ENCODE assay signal across 9 cellular contexts in the genomic region with DNA sequence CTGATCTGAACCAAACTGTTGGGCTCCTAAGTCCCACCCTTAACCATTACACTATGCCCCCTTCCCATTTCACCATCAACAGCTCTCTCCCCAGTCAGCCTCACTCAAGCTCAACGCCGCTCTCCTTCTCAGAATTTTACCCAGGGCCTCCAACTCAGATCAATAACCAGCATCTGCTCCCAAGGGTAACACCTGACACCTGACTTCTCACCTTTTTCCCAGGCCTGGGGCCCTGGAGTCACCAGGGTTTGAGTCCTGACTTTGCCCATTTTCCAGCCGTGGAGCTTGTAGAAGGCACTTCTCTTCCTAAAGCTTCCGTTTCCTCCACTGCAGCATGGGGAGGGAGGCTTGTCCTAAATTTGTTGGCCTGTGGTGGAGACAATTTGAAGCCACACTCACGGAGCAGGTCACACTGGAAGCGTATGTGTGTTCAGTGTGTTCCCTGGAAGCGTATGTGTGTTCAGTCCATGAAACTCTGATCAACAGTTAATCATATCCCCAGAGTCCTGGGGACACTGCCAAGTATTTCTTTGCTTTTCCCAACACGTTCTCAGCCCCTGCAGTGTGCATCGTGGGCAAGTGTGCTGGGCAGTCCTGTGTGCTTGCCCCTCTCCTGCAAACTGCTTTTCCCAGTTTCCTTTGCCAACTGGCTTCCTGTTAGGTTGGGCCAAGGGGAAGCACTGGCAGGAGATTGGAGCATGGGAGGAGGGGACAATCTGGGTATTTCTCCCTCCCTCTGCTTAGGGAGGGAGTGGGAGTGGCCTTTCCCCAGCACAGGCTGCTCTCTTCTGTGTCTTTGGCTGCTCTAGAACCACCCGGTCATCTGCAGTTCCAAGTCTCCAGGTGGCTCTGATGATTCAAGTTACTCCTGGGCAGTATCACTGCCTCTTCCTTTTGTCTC. TPM values are rescaled to one million over a fixed set of nuclear protein-coding genes. Genes with fewer than 3 reads are reported as not detected.
DNase-seq lines count a peak whose midpoint lies in the region; ATAC-seq, FAIRE-seq and TF ChIP-seq lines count a peak whose summit lies in the region.
"Had no signal": no experiment of that assay in that cellular context is flagged by ENCODE, and none has a peak within 500 bp of the region (broad histone marks: within the 10 kb centered on the region; RNA-seq: fewer than 3 reads in every experiment).

No MANE protein-coding gene starts in this region.

- DNase-seq in A673 (ENCODE audit: low spot score): peak; percentile 21
- peak; percentile 45 for DNase-seq in astrocyte (ENCODE audit: low read depth)
- peak; percentile 94 for DNase-seq in left lobe of liver (ENCODE audit: low spot score)
- no peak for DNase-seq in esophagus squamous epithelium (lab: John Stamatoyannopoulos, UW)
- no peak for DNase-seq in NK-92 (lab: John Stamatoyannopoulos, UW; ENCODE audit: unreplicated experiment)
- DNase-seq in D341Med (ENCODE audit: low spot score): no peak
- DNase-seq: effector memory CD8-positive, alpha-beta T cell had no signal

- H3K27ac Mint-ChIP-seq in astrocyte (ENCODE audit: unreplicated experiment): no peak overlapping the region

- no peak overlapping the region for H3K4me3 Mint-ChIP-seq in astrocyte (ENCODE audit: unreplicated experiment)
- H3K4me3 Mint-ChIP-seq: effector memory CD8-positive, alpha-beta T cell had no signal

- no TSS peak for BruUV-seq in A673 (replicated peaks; lab: Mats Ljungman, UMichigan)

- H3K4me3 ChIP-seq in A673 (ENCODE audit: low read depth, low read length, poor library complexity, severe bottlenecking): no peak overlapping the region
- H3K4me3 ChIP-seq in HEK293 (ENCODE audit: low read depth, low read length): no peak overlapping the region
- H3K4me3 ChIP-seq in astrocyte (ENCODE audit: insufficient read depth, low read depth, low read length): no peak overlapping the region
- H3K4me3 ChIP-seq in esophagus squamous epithelium: no peak overlapping the region

- ATAC-seq in left lobe of liver: peak; percentile 78
- ATAC-seq in GM21423 (IDR thresholded peaks at IDR 0.05; ENCODE audit: unreplicated experiment): no peak
- ATAC-seq: effector memory CD8-positive, alpha-beta T cell had no signal

- H3K27me3 Mint-ChIP-seq in astrocyte (ENCODE audit: low read depth, unreplicated experiment): peaks cover 38% of the 10 kb centered on the region
- H3K27me3 Mint-ChIP-seq: effector memory CD8-positive, alpha-beta T cell had no signal

- no peak for TF ChIP-seq POLR2A in esophagus squamous epithelium (IDR thresholded peaks at IDR 0.05)

- H3K9me3 Mint-ChIP-seq in astrocyte (ENCODE audit: unreplicated experiment): no peaks in the 10 kb centered on the region
- H3K9me3 Mint-ChIP-seq: effector memory CD8-positive, alpha-beta T cell had no signal

- H3K79me2 ChIP-seq in astrocyte (ENCODE audit: insufficient read depth, low read length): no peaks in the 10 kb centered on the region

- peaks cover 4% of the 10 kb centered on the region for H3K4me1 Mint-ChIP-seq in astrocyte (ENCODE audit: low read depth, unreplicated experiment)

- FAIRE-seq in astrocyte (lab: Jason Lieb, UNC): no peak

- no peak overlapping the region for H2AFZ ChIP-seq in astrocyte (ENCODE audit: low read depth, low read length)

- H3K36me3 ChIP-seq in A673 (ENCODE audit: insufficient read depth, low read length, poor library complexity, severe bottlenecking): no peaks in the 10 kb centered on the region
- no peaks in the 10 kb centered on the region for H3K36me3 ChIP-seq in HEK293 (ENCODE audit: control insufficient read depth in 2 of 2, insufficient read depth in 1 of 2, low read length in 2 of 2)
- H3K36me3 ChIP-seq in astrocyte (ENCODE audit: insufficient read depth, low read length): no peaks in the 10 kb centered on the region
- H3K36me3 ChIP-seq in esophagus squamous epithelium: no peaks in the 10 kb centered on the region

- POLR2A ChIA-PET in A673 (lab: Charles Lee; ENCODE audit: low non-redundant PET): interaction anchor here (0.7 kb wide), 1 partner anchor 20 kb away, joined by 3 read pairs; no protein-coding TSS in a partner anchor
- POLR2A ChIA-PET in HEK293 (lab: Yijun Ruan, JAX): interaction anchor here (0.6 kb wide), 2 partner anchors 28 to 761 kb away, joined by 3 to 4 read pairs; no protein-coding TSS in a partner anchor

- no peaks in the 10 kb centered on the region for H4K20me1 ChIP-seq in astrocyte (ENCODE audit: insufficient read depth, low read length)

- intact Hi-C loops in A673 (cut with micrococcal nuclease; ENCODE audit: unreplicated experiment) (no loop called here), esophagus squamous epithelium (cut with DNase I) (no loop called here)

- H3K4me1 ChIP-seq in A673 (ENCODE audit: insufficient read depth, low read length, poor library complexity, severe bottlenecking) (no peaks in the 10 kb centered on the region), HEK293 (ENCODE audit: control insufficient read depth, insufficient read depth, low read length) (no peaks in the 10 kb centered on the region), astrocyte (ENCODE audit: insufficient read depth, low read length) (peaks cover 4% of the 10 kb centered on the region), esophagus squamous epithelium (peaks cover 0 to 76% (median 38%) of the 10 kb centered on the region in 3 donors)

- H3K27ac ChIP-seq in A673 (ENCODE audit: low read depth, low read length, poor library complexity, severe bottlenecking) (no peak overlapping the region), HEK293 (ENCODE audit: extremely low read depth, low read depth, low read length) (no peak overlapping the region), astrocyte (ENCODE audit: low read depth, low read length) (no peak overlapping the region), esophagus squamous epithelium (peak overlapping the region in 2 of 4 donors; percentile 50 to 52)

- WGBS in esophagus squamous epithelium, 2 donors: 43 to 46% methylated on average over 10 of the region's 10 CpGs

- no peak overlapping the region for H3K4me2 ChIP-seq in astrocyte (ENCODE audit: low read length)

- CTCF ChIA-PET in A673 (lab: Charles Lee): no interaction called here
- CTCF ChIA-PET in HEK293 (lab: Yijun Ruan, JAX): interaction anchor here (0.7 kb wide), 1 partner anchor 727 kb away, joined by 3 read pairs; no protein-coding TSS in a partner anchor

- H3K9me3 ChIP-seq in A673 (ENCODE audit: low read depth, low read length, poor library complexity, severe bottlenecking) (no peaks in the 10 kb centered on the region), HEK293 (ENCODE audit: control insufficient read depth, insufficient read depth, low read depth, low read length) (no peaks in the 10 kb centered on the region), astrocyte (ENCODE audit: insufficient read depth, low read depth, low read length) (no peaks in the 10 kb centered on the region), esophagus squamous epithelium (no peaks in the 10 kb centered on the region)

- H3K27me3 ChIP-seq in A673 (replicated peaks; ENCODE audit: insufficient read depth, low read depth, low read length, poor library complexity) (no peaks in the 10 kb centered on the region), astrocyte (ENCODE audit: insufficient read depth, low read length) (no peaks in the 10 kb centered on the region), esophagus squamous epithelium (no peaks in the 10 kb centered on the region)

- H3K36me3 Mint-ChIP-seq in astrocyte (ENCODE audit: low read depth, unreplicated experiment): no peaks in the 10 kb centered on the region

- H3K9ac ChIP-seq in astrocyte (ENCODE audit: low read length): no peak overlapping the region

- TF ChIP-seq CTCF in A673 (conservative IDR thresholded peaks at IDR 0.05; ENCODE audit: low read depth, low read length) (no peak), HEK293 (tag by site-specific recombination; IDR thresholded peaks at IDR 0.05) (no peak), astrocyte (IDR thresholded peaks at IDR 0.05; ENCODE audit: insufficient read depth, low read depth, low read length) (no peak), esophagus squamous epithelium (IDR thresholded peaks at IDR 0.05) (no peak)

TF ChIP-seq in HEK293, 187 proteins besides CTCF, POLR2A, EP300 and RAD21:
- TF ChIP-seq ZSCAN16 (tag by site-specific recombination; IDR thresholded peaks at IDR 0.05): no peak
- peak; percentile 38 for TF ChIP-seq ZNF341 (tag by site-specific recombination; IDR thresholded peaks at IDR 0.05; ENCODE audit: low read depth)

RNA-seq across cellular contexts. Expression of gene NEK6, which starts 36.9 kb away (rescaled TPM):
- total RNA-seq in A673 (2021): 23.3 and 35.9 TPM in 2 replicates
- total RNA-seq in astrocyte: 55.7 and 76.8 TPM in 2 replicates
- total RNA-seq in left lobe of liver: 84.5 TPM
- 10 to 100 TPM in 2 of 4 donors, 1 to 10 TPM in 2; 2.0 to 15.3 (median 7.3) TPM for total RNA-seq in esophagus squamous epithelium

Comparison
In these comparisons a context has a peak if more than half of its experiments do, and no peak if none do; other contexts are left out.
1. DNase-seq: peak in A673 (single experiment), astrocyte (single experiment) and left lobe of liver (single experiment); none in esophagus squamous epithelium (single experiment), NK-92 (single experiment) and D341Med (single experiment).